In genomic region chr1:162861101-162861500, GRCh38 we compare ENCODE assay signal across 20 cellular contexts. TPM values are rescaled to one million over a fixed set of nuclear protein-coding genes. Genes with fewer than 3 reads are reported as not detected.
DNase-seq lines count a peak whose midpoint lies in the region; ATAC-seq and TF ChIP-seq lines count a peak whose summit lies in the region.
"Had no signal": no experiment of that assay in that cellular context is flagged by ENCODE, and none has a peak within 500 bp of the region (broad histone marks: within the 10 kb centered on the region; RNA-seq: fewer than 3 reads in every experiment).

A gene with protein sequence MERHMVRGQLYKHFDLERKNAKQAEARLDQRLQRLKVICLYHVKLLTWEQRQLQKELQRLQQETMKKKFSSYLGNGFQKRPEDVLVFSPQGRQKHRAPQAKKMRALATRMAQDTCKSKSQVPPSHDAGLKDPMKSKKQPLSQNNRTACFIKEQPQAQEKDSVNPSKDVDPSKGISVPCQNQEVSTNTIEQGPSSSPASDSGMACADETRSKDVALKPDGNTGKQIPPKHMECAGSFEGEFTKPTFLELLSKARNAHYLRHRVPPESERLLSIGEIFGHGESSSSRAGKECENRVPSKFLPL (minus strand): TSS chr1:162861175. CDS start chr1:162859646, 1,529 bp downstream.

- ATAC-seq in GM23338 (peak; percentile 79), HG02970 (IDR thresholded peaks at IDR 0.05; ENCODE audit: low FRiP score, unreplicated experiment) (no peak), HG02759 (IDR thresholded peaks at IDR 0.05; ENCODE audit: unreplicated experiment) (no peak)
- ATAC-seq: HepG2 had no signal

- no peaks in the 10 kb centered on the region for H3K27me3 Mint-ChIP-seq in GM23338 (ENCODE audit: insufficient read depth, low read depth, poor library complexity)

- H3K4me1 Mint-ChIP-seq in GM23338: no peaks in the 10 kb centered on the region; the same call in 2 of the 3 replicates
- H3K4me1 Mint-ChIP-seq: activated CD4-positive, alpha-beta T cell treated with anti-CD3 and anti-CD28 coated beads, Interleukin-2, amount 10 ng/mL, durations not matched to agents 7 days and 5 days had no signal

- no peak within 1 kb of the TSS for H3K27ac Mint-ChIP-seq in GM23338
- H3K27ac Mint-ChIP-seq: activated CD4-positive, alpha-beta T cell treated with anti-CD3 and anti-CD28 coated beads, Interleukin-2, amount 10 ng/mL, durations not matched to agents 7 days and 5 days; activated T-helper 1 cell treated with anti-CD3 and anti-CD28 coated beads, Interleukin-12 subunit alpha, Interleukin-12 subunit beta, Interleukin-2, Interleukin-4 antibody, amounts not matched to agents 30 ng/mL and 10 ng/mL and 1 ng/mL, durations not matched to agents 14 hours and 24 hours and 36 hours had no signal

- H3K36me3 ChIP-seq in GM23338 (ENCODE audit: insufficient read depth): no peaks in the 10 kb centered on the region
- H3K36me3 ChIP-seq: Peyer's patch, tibial nerve had no signal

- H2AFZ ChIP-seq in GM23338: peak within 1 kb of the TSS; percentile 43; the same call in 1 of the 2 replicates

- no peaks in the 10 kb centered on the region for H3K9me3 Mint-ChIP-seq in GM23338
- H3K9me3 Mint-ChIP-seq: activated CD4-positive, alpha-beta T cell treated with anti-CD3 and anti-CD28 coated beads, Interleukin-2, amount 10 ng/mL, durations not matched to agents 7 days and 5 days; activated T-helper 1 cell treated with anti-CD3 and anti-CD28 coated beads, Interleukin-12 subunit alpha, Interleukin-12 subunit beta, Interleukin-2, Interleukin-4 antibody, amounts not matched to agents 30 ng/mL and 10 ng/mL and 1 ng/mL, durations not matched to agents 14 hours and 24 hours and 36 hours had no signal

- H3K9me2 ChIP-seq in GM23338 (ENCODE audit: insufficient read depth): no peaks in the 10 kb centered on the region

- H3K4me3 Mint-ChIP-seq in GM23338: no peak within 1 kb of the TSS
- H3K4me3 Mint-ChIP-seq: activated CD4-positive, alpha-beta T cell treated with anti-CD3 and anti-CD28 coated beads, Interleukin-2, amount 10 ng/mL, durations not matched to agents 7 days and 5 days; activated T-helper 1 cell treated with anti-CD3 and anti-CD28 coated beads, Interleukin-12 subunit alpha, Interleukin-12 subunit beta, Interleukin-2, Interleukin-4 antibody, amounts not matched to agents 30 ng/mL and 10 ng/mL and 1 ng/mL, durations not matched to agents 14 hours and 24 hours and 36 hours had no signal

- no peaks in the 10 kb centered on the region for H3K27me3 ChIP-seq in GM23338 (ENCODE audit: insufficient read depth)
- H3K27me3 ChIP-seq: Peyer's patch, tibial nerve had no signal

- no peaks in the 10 kb centered on the region for H3K79me2 ChIP-seq in GM23338 (replicated peaks; ENCODE audit: insufficient read depth)

- H3K36me3 Mint-ChIP-seq in GM23338 (ENCODE audit: low read depth): no peaks in the 10 kb centered on the region

- no peaks in the 10 kb centered on the region for H3K4me1 ChIP-seq in GM23338 (ENCODE audit: insufficient read depth)
- H3K4me1 ChIP-seq: Peyer's patch, tibial nerve had no signal

- no peak for TF ChIP-seq CTCF in GM23338 (conservative IDR thresholded peaks at IDR 0.05; ENCODE audit: low read depth in 2 of 2)

- no peaks in the 10 kb centered on the region for H4K20me1 ChIP-seq in GM23338 (replicated peaks; ENCODE audit: insufficient read depth)

- no peak within 1 kb of the TSS for H3K4me3 ChIP-seq in GM23338
- H3K4me3 ChIP-seq: Peyer's patch, tibial nerve had no signal

- H3F3A ChIP-seq in GM23338 (replicated peaks; ENCODE audit: low read depth): no peaks in the 10 kb centered on the region

- H3K4me2 ChIP-seq in GM23338: no peak within 1 kb of the TSS

- peak; percentile 17 for DNase-seq in GM23338 (ENCODE audit: low spot score)
- DNase-seq in hepatic stellate cell (ENCODE audit: low spot score): peak; percentile 49
- peak; percentile 18 for DNase-seq in putamen (ENCODE audit: low spot score)
- no peak for DNase-seq in SHP77 (lab: John Stamatoyannopoulos, UW)
- DNase-seq in ureter (ENCODE audit: low spot score): no peak
- DNase-seq: activated CD4-positive, alpha-beta T cell treated with anti-CD3 and anti-CD28 coated beads, Interleukin-2, amount 10 ng/mL, durations not matched to agents 7 days and 5 days; DMS 273 treated with DMSO at 0.1 percent for 48 hours; effector CD8-positive, alpha-beta T cell; glutamatergic neuron; NCI-H1436; NCI-H510A; Peyer's patch; T-helper 9 cell had no signal

- no peak within 1 kb of the TSS for H3K27ac ChIP-seq in GM23338 (ENCODE audit: low read depth)
- H3K27ac ChIP-seq in cingulate gyrus (ENCODE audit: low read depth, low read length): peak within 1 kb of the TSS; percentile 49
- H3K27ac ChIP-seq: tibial nerve had no signal

TF ChIP-seq in GM23338, 12 proteins besides CTCF, POLR2A, EP300 and RAD21 (continues in another document):
- TF ChIP-seq ZNF114 (CRISPR knock-in tag; IDR thresholded peaks at IDR 0.05) (no peak), ETS1 (IDR thresholded peaks at IDR 0.05) (no peak), JUNB (IDR thresholded peaks at IDR 0.05; ENCODE audit: unreplicated experiment) (no peak), STAT1 (IDR thresholded peaks at IDR 0.05; ENCODE audit: unreplicated experiment) (no peak), NANOG (IDR thresholded peaks at IDR 0.05; ENCODE audit: borderline replicate concordance) (no peak), EZH2 (IDR thresholded peaks at IDR 0.05; ENCODE audit: low read depth, unreplicated experiment) (no peak), CREB1 (CRISPR knock-in tag; IDR thresholded peaks at IDR 0.05; ENCODE audit: low read depth) (no peak), EZH2phosphoT487 (IDR thresholded peaks at IDR 0.05; ENCODE audit: unreplicated experiment) (no peak)
- TF ChIP-seq, protein P1, sequence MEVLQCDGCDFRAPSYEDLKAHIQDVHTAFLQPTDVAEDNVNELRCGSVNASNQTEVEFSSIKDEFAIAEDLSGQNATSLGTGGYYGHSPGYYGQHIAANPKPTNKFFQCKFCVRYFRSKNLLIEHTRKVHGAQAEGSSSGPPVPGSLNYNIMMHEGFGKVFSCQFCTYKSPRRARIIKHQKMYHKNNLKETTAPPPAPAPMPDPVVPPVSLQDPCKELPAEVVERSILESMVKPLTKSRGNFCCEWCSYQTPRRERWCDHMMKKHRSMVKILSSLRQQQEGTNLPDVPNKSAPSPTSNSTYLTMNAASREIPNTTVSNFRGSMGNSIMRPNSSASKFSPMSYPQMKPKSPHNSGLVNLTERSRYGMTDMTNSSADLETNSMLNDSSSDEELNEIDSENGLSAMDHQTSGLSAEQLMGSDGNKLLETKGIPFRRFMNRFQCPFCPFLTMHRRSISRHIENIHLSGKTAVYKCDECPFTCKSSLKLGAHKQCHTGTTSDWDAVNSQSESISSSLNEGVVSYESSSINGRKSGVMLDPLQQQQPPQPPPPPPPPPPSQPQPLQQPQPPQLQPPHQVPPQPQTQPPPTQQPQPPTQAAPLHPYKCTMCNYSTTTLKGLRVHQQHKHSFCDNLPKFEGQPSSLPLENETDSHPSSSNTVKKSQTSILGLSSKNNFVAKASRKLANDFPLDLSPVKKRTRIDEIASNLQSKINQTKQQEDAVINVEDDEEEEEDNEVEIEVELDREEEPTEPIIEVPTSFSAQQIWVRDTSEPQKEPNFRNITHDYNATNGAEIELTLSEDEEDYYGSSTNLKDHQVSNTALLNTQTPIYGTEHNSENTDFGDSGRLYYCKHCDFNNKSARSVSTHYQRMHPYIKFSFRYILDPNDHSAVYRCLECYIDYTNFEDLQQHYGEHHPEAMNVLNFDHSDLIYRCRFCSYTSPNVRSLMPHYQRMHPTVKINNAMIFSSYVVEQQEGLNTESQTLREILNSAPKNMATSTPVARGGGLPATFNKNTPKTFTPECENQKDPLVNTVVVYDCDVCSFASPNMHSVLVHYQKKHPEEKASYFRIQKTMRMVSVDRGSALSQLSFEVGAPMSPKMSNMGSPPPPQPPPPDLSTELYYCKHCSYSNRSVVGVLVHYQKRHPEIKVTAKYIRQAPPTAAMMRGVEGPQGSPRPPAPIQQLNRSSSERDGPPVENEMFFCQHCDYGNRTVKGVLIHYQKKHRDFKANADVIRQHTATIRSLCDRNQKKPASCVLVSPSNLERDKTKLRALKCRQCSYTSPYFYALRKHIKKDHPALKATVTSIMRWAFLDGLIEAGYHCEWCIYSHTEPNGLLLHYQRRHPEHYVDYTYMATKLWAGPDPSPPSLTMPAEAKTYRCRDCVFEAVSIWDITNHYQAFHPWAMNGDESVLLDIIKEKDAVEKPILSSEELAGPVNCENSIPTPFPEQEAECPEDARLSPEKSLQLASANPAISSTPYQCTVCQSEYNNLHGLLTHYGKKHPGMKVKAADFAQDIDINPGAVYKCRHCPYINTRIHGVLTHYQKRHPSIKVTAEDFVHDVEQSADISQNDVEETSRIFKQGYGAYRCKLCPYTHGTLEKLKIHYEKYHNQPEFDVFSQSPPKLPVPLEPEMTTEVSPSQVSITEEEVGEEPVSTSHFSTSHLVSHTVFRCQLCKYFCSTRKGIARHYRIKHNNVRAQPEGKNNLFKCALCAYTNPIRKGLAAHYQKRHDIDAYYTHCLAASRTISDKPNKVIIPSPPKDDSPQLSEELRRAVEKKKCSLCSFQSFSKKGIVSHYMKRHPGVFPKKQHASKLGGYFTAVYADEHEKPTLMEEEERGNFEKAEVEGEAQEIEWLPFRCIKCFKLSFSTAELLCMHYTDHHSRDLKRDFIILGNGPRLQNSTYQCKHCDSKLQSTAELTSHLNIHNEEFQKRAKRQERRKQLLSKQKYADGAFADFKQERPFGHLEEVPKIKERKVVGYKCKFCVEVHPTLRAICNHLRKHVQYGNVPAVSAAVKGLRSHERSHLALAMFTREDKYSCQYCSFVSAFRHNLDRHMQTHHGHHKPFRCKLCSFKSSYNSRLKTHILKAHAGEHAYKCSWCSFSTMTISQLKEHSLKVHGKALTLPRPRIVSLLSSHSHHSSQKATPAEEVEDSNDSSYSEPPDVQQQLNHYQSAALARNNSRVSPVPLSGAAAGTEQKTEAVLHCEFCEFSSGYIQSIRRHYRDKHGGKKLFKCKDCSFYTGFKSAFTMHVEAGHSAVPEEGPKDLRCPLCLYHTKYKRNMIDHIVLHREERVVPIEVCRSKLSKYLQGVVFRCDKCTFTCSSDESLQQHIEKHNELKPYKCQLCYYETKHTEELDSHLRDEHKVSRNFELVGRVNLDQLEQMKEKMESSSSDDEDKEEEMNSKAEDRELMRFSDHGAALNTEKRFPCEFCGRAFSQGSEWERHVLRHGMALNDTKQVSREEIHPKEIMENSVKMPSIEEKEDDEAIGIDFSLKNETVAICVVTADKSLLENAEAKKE (CRISPR knock-in tag; IDR thresholded peaks at IDR 0.05): no peak

RNA-seq across cellular contexts. Expression of the gene that starts here (rescaled TPM):
- total RNA-seq in GM23338 (2014; rRNA removed; shearing (Covaris generic)): not detected in 2 replicates
- polyA plus RNA-seq in GM23338 (2016; fragmentation: Nextera tagmentation; extraction: Ambion mirVana): not detected in 2 replicates
- total RNA-seq in ureter: 0.23 TPM
- total RNA-seq: activated CD4-positive, alpha-beta T cell treated with anti-CD3 and anti-CD28 coated beads, Interleukin-2, amount 10 ng/mL, durations not matched to agents 7 days and 5 days; activated T-helper 1 cell treated with anti-CD3 and anti-CD28 coated beads, Interleukin-12 subunit alpha, Interleukin-12 subunit beta, Interleukin-2, Interleukin-4 antibody, amounts not matched to agents 30 ng/mL and 10 ng/mL and 1 ng/mL, durations not matched to agents 14 hours and 24 hours and 36 hours; HepG2; Peyer's patch had no signal
- polyA plus RNA-seq: HepG2, neural cell had no signal

Comparison
In these comparisons a context has a peak if more than half of its experiments do, and no peak if none do; other contexts are left out.
1. Peak in DNase-seq and ATAC-seq in GM23338; RNA of the gene not detected or under 1 TPM.
2. DNase-seq: peak in hepatic stellate cell (single experiment) and putamen (single experiment); none in SHP77 (0 of 2) and ureter (single experiment).